ENCODE assay signal across 6 cellular contexts in the genomic region with DNA sequence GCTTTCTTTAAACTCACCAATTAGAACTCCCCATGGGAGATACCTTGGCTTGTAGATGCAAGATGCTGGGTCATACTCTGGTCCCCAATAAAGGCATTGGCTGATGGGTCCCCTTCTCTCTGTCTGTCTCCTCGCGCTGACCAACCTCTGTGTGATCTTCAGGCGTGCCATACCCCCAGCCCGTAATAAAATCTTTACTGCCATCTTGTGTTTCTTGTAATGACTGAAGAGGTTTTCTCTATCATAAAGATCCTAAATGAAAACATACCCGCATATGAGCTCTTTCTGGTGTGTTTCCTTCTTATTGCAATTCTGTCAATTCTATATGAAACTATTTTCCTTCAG. TPM values are rescaled to one million over a fixed set of nuclear protein-coding genes. Genes with fewer than 3 reads are reported as not detected.
"Had no signal": no experiment of that assay in that cellular context is flagged by ENCODE, and none has a peak within 500 bp of the region (broad histone marks: within the 10 kb centered on the region; RNA-seq: fewer than 3 reads in every experiment).

No MANE protein-coding gene starts in this region.

RNA-seq across cellular contexts. Expression of gene CR1, which starts 24.4 kb away (rescaled TPM):
- total RNA-seq: HT1080, LHCN-M2, MCF 10A, OCI-LY7, PC-3, SK-MEL-5 had no signal
